Comparison of ENCODE assay signal across 1 cellular context in the genomic region with DNA sequence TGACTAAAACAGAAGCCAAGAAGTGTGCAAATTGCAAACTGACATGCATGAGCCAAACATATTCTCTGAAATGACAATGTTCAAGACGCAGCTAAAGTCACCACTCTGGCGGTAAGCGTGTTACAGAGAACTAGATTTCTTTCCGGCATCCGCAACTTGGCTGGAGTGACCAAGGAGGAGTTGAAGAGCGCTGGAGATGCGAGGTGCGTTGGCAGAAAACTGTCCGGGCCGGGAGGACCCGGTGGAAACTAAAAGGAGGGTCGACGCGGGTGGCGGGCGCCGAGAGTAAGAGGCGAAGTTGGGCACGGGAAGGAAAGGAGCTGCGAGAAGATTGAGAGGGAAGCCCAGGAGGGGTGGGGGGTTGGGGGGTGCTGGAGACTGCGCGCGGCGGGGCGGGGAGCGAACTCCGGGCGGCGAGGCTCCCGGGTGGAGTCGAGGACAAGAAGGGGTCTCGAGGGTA.
TF ChIP-seq lines count a peak whose summit lies in the region.

No MANE protein-coding gene starts in this region.

TF ChIP-seq in HCT116, 20 proteins besides CTCF, POLR2A, EP300 and RAD21 (continued from another document):
- TF ChIP-seq, protein P1, sequence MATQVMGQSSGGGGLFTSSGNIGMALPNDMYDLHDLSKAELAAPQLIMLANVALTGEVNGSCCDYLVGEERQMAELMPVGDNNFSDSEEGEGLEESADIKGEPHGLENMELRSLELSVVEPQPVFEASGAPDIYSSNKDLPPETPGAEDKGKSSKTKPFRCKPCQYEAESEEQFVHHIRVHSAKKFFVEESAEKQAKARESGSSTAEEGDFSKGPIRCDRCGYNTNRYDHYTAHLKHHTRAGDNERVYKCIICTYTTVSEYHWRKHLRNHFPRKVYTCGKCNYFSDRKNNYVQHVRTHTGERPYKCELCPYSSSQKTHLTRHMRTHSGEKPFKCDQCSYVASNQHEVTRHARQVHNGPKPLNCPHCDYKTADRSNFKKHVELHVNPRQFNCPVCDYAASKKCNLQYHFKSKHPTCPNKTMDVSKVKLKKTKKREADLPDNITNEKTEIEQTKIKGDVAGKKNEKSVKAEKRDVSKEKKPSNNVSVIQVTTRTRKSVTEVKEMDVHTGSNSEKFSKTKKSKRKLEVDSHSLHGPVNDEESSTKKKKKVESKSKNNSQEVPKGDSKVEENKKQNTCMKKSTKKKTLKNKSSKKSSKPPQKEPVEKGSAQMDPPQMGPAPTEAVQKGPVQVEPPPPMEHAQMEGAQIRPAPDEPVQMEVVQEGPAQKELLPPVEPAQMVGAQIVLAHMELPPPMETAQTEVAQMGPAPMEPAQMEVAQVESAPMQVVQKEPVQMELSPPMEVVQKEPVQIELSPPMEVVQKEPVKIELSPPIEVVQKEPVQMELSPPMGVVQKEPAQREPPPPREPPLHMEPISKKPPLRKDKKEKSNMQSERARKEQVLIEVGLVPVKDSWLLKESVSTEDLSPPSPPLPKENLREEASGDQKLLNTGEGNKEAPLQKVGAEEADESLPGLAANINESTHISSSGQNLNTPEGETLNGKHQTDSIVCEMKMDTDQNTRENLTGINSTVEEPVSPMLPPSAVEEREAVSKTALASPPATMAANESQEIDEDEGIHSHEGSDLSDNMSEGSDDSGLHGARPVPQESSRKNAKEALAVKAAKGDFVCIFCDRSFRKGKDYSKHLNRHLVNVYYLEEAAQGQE (IDR thresholded peaks at IDR 0.05; ENCODE audit: low read depth): no peak
- TF ChIP-seq FOSL1 (IDR thresholded peaks at IDR 0.05; ENCODE audit: low read depth) (no peak), JUND (IDR thresholded peaks at IDR 0.05) (no peak), YY1 (IDR thresholded peaks at IDR 0.05; ENCODE audit: extremely low read depth, insufficient replicate concordance, low read depth, low read length) (no peak), CBX3 (IDR thresholded peaks at IDR 0.05; ENCODE audit: low read depth) (no peak), ZNF274 (IDR thresholded peaks at IDR 0.05; ENCODE audit: low read depth, low read length) (no peak), SIN3A (IDR thresholded peaks at IDR 0.05; ENCODE audit: low read depth) (no peak), EGR1 (IDR thresholded peaks at IDR 0.05; ENCODE audit: low read depth) (no peak)
- TF ChIP-seq, protein P2, sequence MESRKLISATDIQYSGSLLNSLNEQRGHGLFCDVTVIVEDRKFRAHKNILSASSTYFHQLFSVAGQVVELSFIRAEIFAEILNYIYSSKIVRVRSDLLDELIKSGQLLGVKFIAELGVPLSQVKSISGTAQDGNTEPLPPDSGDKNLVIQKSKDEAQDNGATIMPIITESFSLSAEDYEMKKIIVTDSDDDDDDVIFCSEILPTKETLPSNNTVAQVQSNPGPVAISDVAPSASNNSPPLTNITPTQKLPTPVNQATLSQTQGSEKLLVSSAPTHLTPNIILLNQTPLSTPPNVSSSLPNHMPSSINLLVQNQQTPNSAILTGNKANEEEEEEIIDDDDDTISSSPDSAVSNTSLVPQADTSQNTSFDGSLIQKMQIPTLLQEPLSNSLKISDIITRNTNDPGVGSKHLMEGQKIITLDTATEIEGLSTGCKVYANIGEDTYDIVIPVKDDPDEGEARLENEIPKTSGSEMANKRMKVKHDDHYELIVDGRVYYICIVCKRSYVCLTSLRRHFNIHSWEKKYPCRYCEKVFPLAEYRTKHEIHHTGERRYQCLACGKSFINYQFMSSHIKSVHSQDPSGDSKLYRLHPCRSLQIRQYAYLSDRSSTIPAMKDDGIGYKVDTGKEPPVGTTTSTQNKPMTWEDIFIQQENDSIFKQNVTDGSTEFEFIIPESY (IDR thresholded peaks at IDR 0.05; ENCODE audit: extremely low read depth, insufficient replicate concordance, low read length): no peak
